Comparison of ENCODE assay signal across 11 cellular contexts in the genomic region with DNA sequence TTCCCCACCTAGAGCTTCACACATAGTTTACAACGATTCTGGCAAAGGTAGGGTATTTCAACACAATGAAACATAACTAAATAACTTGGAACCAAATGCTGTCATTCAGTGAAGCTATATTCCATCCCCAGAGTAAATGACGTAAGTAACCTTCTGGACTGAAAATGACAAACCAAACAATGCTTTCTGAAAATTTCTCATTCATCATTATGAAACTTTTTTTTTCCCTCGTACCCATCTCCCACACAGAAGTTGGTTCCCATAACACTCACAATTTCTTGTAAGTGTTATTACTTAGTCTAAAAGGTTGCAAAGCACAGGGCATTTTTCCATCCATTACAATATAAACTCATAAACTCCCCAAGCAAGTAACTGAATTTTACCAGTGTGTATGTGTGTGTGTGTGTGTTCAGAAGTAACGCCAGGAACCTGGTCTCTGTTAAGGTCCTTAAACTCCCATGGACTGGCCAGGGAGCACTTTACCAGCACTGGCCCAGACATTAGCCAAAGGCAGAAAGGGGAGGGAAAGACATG. TPM values are rescaled to one million over a fixed set of nuclear protein-coding genes. Genes with fewer than 3 reads are reported as not detected.
DNase-seq lines count a peak whose midpoint lies in the region; ATAC-seq, FAIRE-seq and TF ChIP-seq lines count a peak whose summit lies in the region.
"Had no signal": no experiment of that assay in that cellular context is flagged by ENCODE, and none has a peak within 500 bp of the region (broad histone marks: within the 10 kb centered on the region; RNA-seq: fewer than 3 reads in every experiment).

No MANE protein-coding gene starts in this region.

- intact Hi-C loops in prostate gland (cut with DNase I), result no loop called here

- peaks cover 32% of the 10 kb centered on the region for H3K4me1 ChIP-seq in CD4-positive, CD25-positive, alpha-beta regulatory T cell (ENCODE audit: control insufficient read depth, insufficient read depth, low read length, poor library complexity, severe bottlenecking)
- no peaks in the 10 kb centered on the region for H3K4me1 ChIP-seq in prostate gland (replicated peaks)
- H3K4me1 ChIP-seq: breast epithelium had no signal

- H3K36me3 Mint-ChIP-seq in CD4-positive, CD25-positive, alpha-beta regulatory T cell, result peaks cover 41% of the 10 kb centered on the region
- peaks cover 10% of the 10 kb centered on the region for H3K36me3 Mint-ChIP-seq in endothelial cell (ENCODE audit: low read depth, unreplicated experiment)

- TF ChIP-seq CTCF in endothelial cell (IDR thresholded peaks at IDR 0.05; ENCODE audit: unreplicated experiment) (no peak), prostate gland (IDR thresholded peaks at IDR 0.05) (no peak)

- no peaks in the 10 kb centered on the region for H3K36me3 ChIP-seq in CD4-positive, CD25-positive, alpha-beta regulatory T cell (ENCODE audit: control insufficient read depth, insufficient read depth, low read length)
- H3K36me3 ChIP-seq in prostate gland, result no peaks in the 10 kb centered on the region
- H3K36me3 ChIP-seq: breast epithelium had no signal

- ATAC-seq in CD4-positive, CD25-positive, alpha-beta regulatory T cell (ENCODE audit: low read depth in 2 of 2), result no peak
- ATAC-seq in HG03342 (IDR thresholded peaks at IDR 0.05; ENCODE audit: unreplicated experiment) (peak; percentile 35), GM19328 (IDR thresholded peaks at IDR 0.05; ENCODE audit: unreplicated experiment) (no peak)

- no peaks in the 10 kb centered on the region for H3K27me3 ChIP-seq in CD4-positive, CD25-positive, alpha-beta regulatory T cell (ENCODE audit: control insufficient read depth, insufficient read depth, low read length)
- no peaks in the 10 kb centered on the region for H3K27me3 ChIP-seq in prostate gland (replicated peaks; ENCODE audit: insufficient read depth)
- H3K27me3 ChIP-seq: breast epithelium had no signal

- H3K9me3 Mint-ChIP-seq in CD4-positive, CD25-positive, alpha-beta regulatory T cell, result peaks cover 0 to 2% (median 0%) of the 10 kb centered on the region in 7 donors
- no peaks in the 10 kb centered on the region for H3K9me3 Mint-ChIP-seq in endothelial cell (ENCODE audit: unreplicated experiment)

- H3K27me3 Mint-ChIP-seq in CD4-positive, CD25-positive, alpha-beta regulatory T cell, result no peaks in the 10 kb centered on the region
- H3K27me3 Mint-ChIP-seq in endothelial cell (ENCODE audit: unreplicated experiment), result no peaks in the 10 kb centered on the region
- H3K27me3 Mint-ChIP-seq: IgD-negative memory B cell had no signal

- WGBS in prostate gland, result 58% methylated on average over 4 of the region's 4 CpGs

- peaks cover 43 to 80% (median 70%) of the 10 kb centered on the region in 4 donors for H3K4me1 Mint-ChIP-seq in CD4-positive, CD25-positive, alpha-beta regulatory T cell
- peaks cover 34% of the 10 kb centered on the region for H3K4me1 Mint-ChIP-seq in endothelial cell (ENCODE audit: unreplicated experiment)

- no peaks in the 10 kb centered on the region for H3K9me3 ChIP-seq in CD4-positive, CD25-positive, alpha-beta regulatory T cell (ENCODE audit: control insufficient read depth in 2 of 2, low read length in 2 of 2)
- H3K9me3 ChIP-seq in prostate gland, result no peaks in the 10 kb centered on the region
- H3K9me3 ChIP-seq: breast epithelium had no signal

- DNase-seq in CD4-positive, CD25-positive, alpha-beta regulatory T cell, result no peak
- DNase-seq in GM19239 (ENCODE audit: insufficient read length, low spot score) (no peak), endothelial cell (ENCODE audit: low spot score) (no peak), prostate gland (ENCODE audit: low spot score) (no peak), NCI-H69 (lab: John Stamatoyannopoulos, UW) (no peak), COR-L47 (lab: John Stamatoyannopoulos, UW) (no peak)

- H3K4me3 Mint-ChIP-seq in CD4-positive, CD25-positive, alpha-beta regulatory T cell, result peak overlapping the region in 2 of 4 donors; percentile 48 to 63
- H3K4me3 Mint-ChIP-seq in endothelial cell (ENCODE audit: unreplicated experiment), result peak overlapping the region; percentile 28

- H3K27ac Mint-ChIP-seq in CD4-positive, CD25-positive, alpha-beta regulatory T cell, result peak overlapping the region; percentile 15 to 92 (median 84)
- H3K27ac Mint-ChIP-seq in endothelial cell (ENCODE audit: unreplicated experiment), result peak overlapping the region; percentile 81

- no peak overlapping the region for H3K27ac ChIP-seq in CD4-positive, CD25-positive, alpha-beta regulatory T cell (ENCODE audit: insufficient read depth, low read length, poor library complexity, severe bottlenecking)
- no peak overlapping the region for H3K27ac ChIP-seq in prostate gland

- FAIRE-seq in GM19239 (lab: Jason Lieb, UNC), result peak; percentile 8
- FAIRE-seq: TTC549 had no signal

- H3K4me3 ChIP-seq in CD4-positive, CD25-positive, alpha-beta regulatory T cell (ENCODE audit: low read depth, low read length), result peak overlapping the region; percentile 4
- no peak overlapping the region for H3K4me3 ChIP-seq in prostate gland
- H3K4me3 ChIP-seq: breast epithelium had no signal

- no peak for TF ChIP-seq POLR2A in prostate gland (IDR thresholded peaks at IDR 0.05)

RNA-seq across cellular contexts. Expression of a gene that starts 41.6 kb away (rescaled TPM):
- total RNA-seq in CD4-positive, CD25-positive, alpha-beta regulatory T cell, result 83.1 TPM
- polyA plus RNA-seq in CD4-positive, CD25-positive, alpha-beta regulatory T cell, result 10 to 100 TPM; 23.9 to 36.4 (median 29.9) TPM
- total RNA-seq in endothelial cell (ENCODE audit: unreplicated experiment), result 62.0 TPM
- 10 to 100 TPM; 28.2 to 62.8 TPM for total RNA-seq in prostate gland
